ENCODE assay signal across 7 cellular contexts in genomic region chr6:129936329-129937165, GRCh38.
DNase-seq lines count a peak whose midpoint lies in the region; ATAC-seq, FAIRE-seq and TF ChIP-seq lines count a peak whose summit lies in the region.

No MANE protein-coding gene starts in this region.

- H3K27ac ChIP-seq in lung (ENCODE audit: low read depth in 1 of 2, low read length in 1 of 2): no peak overlapping the region

- no peaks in the 10 kb centered on the region for H3K9me3 ChIP-seq in Loucy (ENCODE audit: insufficient read depth, low read depth, low read length)
- H3K9me3 ChIP-seq in T-helper 17 cell (ENCODE audit: control insufficient read depth, low read length, poor library complexity, severe bottlenecking): no peaks in the 10 kb centered on the region
- no peaks in the 10 kb centered on the region for H3K9me3 ChIP-seq in lung (ENCODE audit: control insufficient read depth in 2 of 2, insufficient read depth in 1 of 2, low read length in 1 of 2)

- no peaks in the 10 kb centered on the region for H3K4me1 ChIP-seq in Loucy (ENCODE audit: insufficient read depth, low read length, poor library complexity, severe bottlenecking)
- H3K4me1 ChIP-seq in lung (ENCODE audit: control insufficient read depth in 2 of 2, insufficient read depth in 2 of 2, low read length in 2 of 2): no peaks in the 10 kb centered on the region

- H3K36me3 ChIP-seq in Loucy (ENCODE audit: insufficient read depth, low read length): no peaks in the 10 kb centered on the region
- no peaks in the 10 kb centered on the region for H3K36me3 ChIP-seq in lung (ENCODE audit: control insufficient read depth in 2 of 2, insufficient read depth in 2 of 2, low read length in 2 of 2)

- 17 to 19% methylated on average over 7 of the region's 7 CpGs for WGBS in lung, 2 donors

- H3K36me3 Mint-ChIP-seq in T-helper 17 cell (ENCODE audit: low read depth): no peaks in the 10 kb centered on the region

- DNase-seq in ELR (ENCODE audit: low read depth): peak; percentile 89
- peak in 1 of 3 donors; percentile 18 for DNase-seq in T-helper 17 cell
- DNase-seq in lung (ENCODE audit: low spot score): no peak
- peak; percentile 48 for DNase-seq in stromal cell of bone marrow (ENCODE audit: low read depth)

- no peaks in the 10 kb centered on the region for H4K20me1 ChIP-seq in Loucy (ENCODE audit: insufficient read depth, low read length, poor library complexity, severe bottlenecking)

- H3K4me2 ChIP-seq in Loucy (ENCODE audit: low read depth, low read length, poor library complexity, severe bottlenecking): peak overlapping the region; percentile 64

- no peak overlapping the region for H3K9ac ChIP-seq in Loucy (ENCODE audit: low read depth, low read length, poor library complexity, severe bottlenecking)

- H3K4me1 Mint-ChIP-seq in T-helper 17 cell: peaks cover 7% of the 10 kb centered on the region

- peak; percentile 80 for ATAC-seq in GM21447 (IDR thresholded peaks at IDR 0.05; ENCODE audit: unreplicated experiment)
- ATAC-seq in T-helper 17 cell: peak; percentile 50
- ATAC-seq in lung (ENCODE audit: insufficient read depth, low FRiP score): peak; percentile 53

- TF ChIP-seq CTCF in Loucy (conservative IDR thresholded peaks at IDR 0.05; ENCODE audit: low read length) (peak; percentile 95), lung (IDR thresholded peaks at IDR 0.05; ENCODE audit: control extremely low read depth, extremely low read depth) (peak; percentile 28)

- FAIRE-seq in colon (lab: Jason Lieb, UNC): peak; percentile 98

- H2AFZ ChIP-seq in Loucy (ENCODE audit: low read length): peak overlapping the region; percentile 99

- H3F3A ChIP-seq in Loucy (ENCODE audit: low read depth): no peaks in the 10 kb centered on the region

- peak overlapping the region; percentile 59 for H3K4me3 ChIP-seq in Loucy (ENCODE audit: low read length, poor library complexity, severe bottlenecking)
- H3K4me3 ChIP-seq in lung: no peak overlapping the region

- H3K79me2 ChIP-seq in Loucy (ENCODE audit: insufficient read depth, low read length): no peaks in the 10 kb centered on the region

- H3K27me3 ChIP-seq in Loucy (ENCODE audit: insufficient read depth, low read length, poor library complexity, severe bottlenecking) (no peaks in the 10 kb centered on the region), lung (ENCODE audit: control insufficient read depth, insufficient read depth) (no peaks in the 10 kb centered on the region)

- no peak overlapping the region for H3K27ac Mint-ChIP-seq in T-helper 17 cell

- H3K4me3 Mint-ChIP-seq in T-helper 17 cell: no peak overlapping the region

- peaks cover 34% of the 10 kb centered on the region for H3K27me3 Mint-ChIP-seq in T-helper 17 cell

- no peaks in the 10 kb centered on the region for H3K9me2 ChIP-seq in Loucy (replicated peaks; ENCODE audit: low read depth, low read length)
